1 cellular context compared by ENCODE assay signal in genomic region chr1:33256335-33256700, GRCh38.
TF ChIP-seq lines count a peak whose summit lies in the region.

Gene ZNF362, plus strand, starts transcription at chr1:33256492. Its CDS starts 14,083 bp downstream, at chr1:33270575.

TF ChIP-seq in H1, 55 proteins besides CTCF, POLR2A, EP300 and RAD21 (continued from another document):
- TF ChIP-seq RXRA (IDR thresholded peaks at IDR 0.05; ENCODE audit: insufficient read depth, low read depth, low read length) = no peak
